In genomic region chr16:3536271-3536671, GRCh38 we compare ENCODE assay signal across 13 cellular contexts. TPM values are rescaled to one million over a fixed set of nuclear protein-coding genes. Genes with fewer than 3 reads are reported as not detected.
DNase-seq lines count a peak whose midpoint lies in the region; TF ChIP-seq lines count a peak whose summit lies in the region.
"Had no signal": no experiment of that assay in that cellular context is flagged by ENCODE, and none has a peak within 500 bp of the region (broad histone marks: within the 10 kb centered on the region; RNA-seq: fewer than 3 reads in every experiment).

No MANE protein-coding gene starts in this region.

- CTCF ChIA-PET in AG04449 (lab: Yijun Ruan, JAX) (interaction anchor here (1.6 to 3.0 kb wide), 2 partner anchors 9 to 12 kb away, joined by 5 to 20 read pairs; no protein-coding TSS in a partner anchor), Calu3 (lab: Charles Lee) (interaction anchor here (1.0 kb wide), 1 partner anchor 9 kb away, joined by 3 read pairs; no protein-coding TSS in a partner anchor)

- peak overlapping the region; percentile 2 for H3K27ac ChIP-seq in mesenchymal stem cell (ENCODE audit: low read length, poor library complexity, severe bottlenecking)
- H3K27ac ChIP-seq: BLaER1, prostate gland had no signal

- peaks cover 4% of the 10 kb centered on the region for H3K4me1 ChIP-seq in mesenchymal stem cell (ENCODE audit: control insufficient read depth, insufficient read depth, low read depth, low read length)
- H3K4me1 ChIP-seq: BLaER1, prostate gland had no signal

- no peak overlapping the region for H2BK15ac ChIP-seq in mesenchymal stem cell (ENCODE audit: low read depth, poor library complexity, severe bottlenecking)

- H3K79me1 ChIP-seq in mesenchymal stem cell (replicated peaks; ENCODE audit: low read length, poor library complexity, severe bottlenecking) = no peaks in the 10 kb centered on the region

- no peak overlapping the region for H3K18ac ChIP-seq in mesenchymal stem cell (ENCODE audit: low read depth in 1 of 2, low read length in 2 of 2)

- no peak overlapping the region for H3K14ac ChIP-seq in mesenchymal stem cell (ENCODE audit: low read length in 2 of 2)

- no peak overlapping the region for H3K27ac Mint-ChIP-seq in Calu3 (ENCODE audit: unreplicated experiment)

- no peak overlapping the region for H4K8ac ChIP-seq in mesenchymal stem cell (ENCODE audit: low read length)

- H2BK120ac ChIP-seq in mesenchymal stem cell (ENCODE audit: low read depth, low read length) = no peak overlapping the region

- H3K27me3 ChIP-seq in mesenchymal stem cell (ENCODE audit: control insufficient read depth in 1 of 2, insufficient read depth in 1 of 2, low read length in 2 of 2) = no peaks in the 10 kb centered on the region
- H3K27me3 ChIP-seq: BLaER1 had no signal

- H3K4me2 ChIP-seq in mesenchymal stem cell (ENCODE audit: low read length, poor library complexity, severe bottlenecking) = no peak overlapping the region
- H3K4me2 ChIP-seq: BLaER1 had no signal

- no peak overlapping the region for H2AK5ac ChIP-seq in mesenchymal stem cell (ENCODE audit: low read length, severe bottlenecking)

- no peak overlapping the region for H3K4ac ChIP-seq in mesenchymal stem cell (ENCODE audit: low read depth in 1 of 2, low read length in 2 of 2)

- H3K23ac ChIP-seq in mesenchymal stem cell (ENCODE audit: low read length in 2 of 2) = no peak overlapping the region

- H2AFZ ChIP-seq in mesenchymal stem cell (ENCODE audit: low read depth, low read length) = no peak overlapping the region

- H2BK12ac ChIP-seq in mesenchymal stem cell (ENCODE audit: low read length in 2 of 2) = no peak overlapping the region

- peaks cover 35 to 76% of the 10 kb centered on the region in 2 experiments for H3K36me3 ChIP-seq in mesenchymal stem cell (ENCODE audit: control insufficient read depth in 1 of 2, insufficient read depth in 2 of 2, low read depth in 1 of 2, low read length in 2 of 2)

- BruUV-seq in Calu3 (replicated peaks; lab: Mats Ljungman, UMichigan) = no TSS peak

- DNase-seq in AG04449 (ENCODE audit: low read depth, low spot score) (peak; percentile 76), GM04504 (ENCODE audit: low read depth) (peak; percentile 51), cardiac fibroblast (ENCODE audit: low read depth in 2 of 2) (peak; percentile 47 to 64), mesenchymal stem cell (peak; percentile 53), NCI-H345 treated with DMSO at 0.1 percent for 48 hours (lab: John Stamatoyannopoulos, UW; ENCODE audit: unreplicated experiment) (no peak), lower leg skin (ENCODE audit: low spot score in 2 of 2) (no peak), Calu3 (no peak), hippocampal formation (lab: John Stamatoyannopoulos, UW) (no peak)
- DNase-seq: NCI-H1436, NCI-H510A, T-helper 1 cell had no signal

- H3K9me3 Mint-ChIP-seq in Calu3 (ENCODE audit: low read depth, unreplicated experiment) = no peaks in the 10 kb centered on the region

- POLR2A ChIA-PET in AG04449 (lab: Yijun Ruan, JAX) = interaction anchor here (0.7 kb wide), 1 partner anchor 313 kb away, joined by 3 read pairs; no protein-coding TSS in a partner anchor

- no peak for TF ChIP-seq CTCF in AG04449 (IDR thresholded peaks at IDR 0.05; ENCODE audit: insufficient read depth, low read length, missing control alignments)
- TF ChIP-seq CTCF in cardiac fibroblast (IDR thresholded peaks at IDR 0.05; ENCODE audit: low read depth, low read length) = no peak
- no peak for TF ChIP-seq CTCF in lower leg skin (IDR thresholded peaks at IDR 0.05)
- TF ChIP-seq CTCF in Calu3 (IDR thresholded peaks at IDR 0.05; ENCODE audit: unreplicated experiment) = no peak

- H4K91ac ChIP-seq in mesenchymal stem cell (ENCODE audit: low read length) = no peak overlapping the region

- no peaks in the 10 kb centered on the region for H3K9me3 ChIP-seq in mesenchymal stem cell (ENCODE audit: control insufficient read depth, low read length)
- H3K9me3 ChIP-seq: BLaER1, prostate gland had no signal

- intact Hi-C loops in lower leg skin (cut with DNase I; ENCODE audit: low total_unique reads) = no loop called here
- intact Hi-C loops in Calu3 (cut with micrococcal nuclease; ENCODE audit: unreplicated experiment) = no loop called here

- TF ChIP-seq POLR2A in lower leg skin (IDR thresholded peaks at IDR 0.05) = no peak

- no peaks in the 10 kb centered on the region for H3K27me3 Mint-ChIP-seq in Calu3 (ENCODE audit: unreplicated experiment)

- no peak overlapping the region for H2BK5ac ChIP-seq in mesenchymal stem cell (ENCODE audit: low read depth, low read length, poor library complexity, severe bottlenecking)

- no peak overlapping the region for H3K4me3 Mint-ChIP-seq in Calu3 (ENCODE audit: low read depth, unreplicated experiment)

- no peaks in the 10 kb centered on the region for H3K4me1 Mint-ChIP-seq in Calu3 (ENCODE audit: low read depth, unreplicated experiment)

- H3K36me3 Mint-ChIP-seq in Calu3 (ENCODE audit: insufficient read depth, unreplicated experiment) = peaks cover 17% of the 10 kb centered on the region

- H3K4me3 ChIP-seq in AG04449 (ENCODE audit: low read depth, low read length) (no peak overlapping the region), cardiac fibroblast (replicated peaks in 1 of 2; ENCODE audit: low read depth in 2 of 2, low read length in 2 of 2) (no peak overlapping the region), mesenchymal stem cell (ENCODE audit: insufficient read depth in 1 of 2, low read depth in 1 of 2, low read length in 2 of 2) (no peak overlapping the region), lower leg skin (ENCODE audit: low read depth, poor library complexity, severe bottlenecking) (no peak overlapping the region)
- H3K4me3 ChIP-seq: BLaER1, prostate gland had no signal

- H3K9ac ChIP-seq in mesenchymal stem cell (ENCODE audit: low read length) = peak overlapping the region; percentile 78
- H3K9ac ChIP-seq: BLaER1 had no signal

- 95% methylated on average over 2 of the region's 2 CpGs for WGBS in mesenchymal stem cell
- WGBS in lower leg skin, 2 donors = 68 to 77% methylated on average over 2 of the region's 2 CpGs

RNA-seq across cellular contexts. Expression of gene CLUAP1, which starts 35.5 kb away (rescaled TPM):
- polyA plus RNA-seq in mesenchymal stem cell (2013, experiment 1 of 2) = 11.7 TPM
- polyA plus RNA-seq in mesenchymal stem cell (2013, experiment 2 of 2) = 11.8 TPM
- total RNA-seq in lower leg skin (10 to 100 TPM in 2 of 4 donors, 1 to 10 TPM in 2; 4.3 to 21.8 (median 11.7) TPM), Calu3 (2022) (28.5 and 30.6 TPM in 2 replicates)

RNA-seq across cellular contexts. Expression of gene NLRC3, which starts 40.9 kb away (rescaled TPM):
- polyA plus RNA-seq in mesenchymal stem cell (2013, experiment 1 of 2) = 0.01 TPM
- polyA plus RNA-seq in mesenchymal stem cell (2013, experiment 2 of 2) = not detected
- total RNA-seq in lower leg skin = under 1 TPM; 0.15 to 0.74 (median 0.28) TPM
- total RNA-seq in Calu3 (2022) = 0.37 and 0.42 TPM in 2 replicates

RNA-seq across cellular contexts. Expression of gene C16orf90, which starts 41.0 kb away (rescaled TPM):
- not detected for polyA plus RNA-seq in mesenchymal stem cell (2013, experiment 1 of 2)
- not detected for polyA plus RNA-seq in mesenchymal stem cell (2013, experiment 2 of 2)
- total RNA-seq in lower leg skin (not detected), Calu3 (2022) (not detected in 2 replicates)

Comparison
In these comparisons a context has a peak if more than half of its experiments do, and no peak if none do; other contexts are left out.
1. DNase-seq: peak in AG04449 (single experiment), GM04504 (single experiment), cardiac fibroblast (2 of 2) and mesenchymal stem cell (single experiment); none in NCI-H345 treated with DMSO at 0.1 percent for 48 hours (single experiment), lower leg skin (0 of 2), Calu3 (single experiment) and hippocampal formation (0 of 2).